In the genomic region with DNA sequence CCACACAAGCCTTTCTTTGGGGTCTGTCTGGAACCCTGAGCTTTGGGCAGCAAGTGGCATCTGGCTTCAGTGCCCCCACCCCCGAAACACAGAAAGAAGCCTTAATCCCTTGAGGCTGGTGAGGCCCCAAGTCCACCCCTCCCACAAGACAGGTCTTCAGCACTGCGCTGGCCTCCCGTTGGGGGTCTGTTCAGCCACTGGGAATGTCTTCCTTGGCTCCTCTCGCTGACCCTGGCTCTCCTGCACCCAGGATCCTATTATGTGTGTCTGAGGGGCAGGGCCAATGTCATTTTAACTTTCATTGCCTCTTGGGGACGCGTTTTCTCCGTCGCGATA, we compare ENCODE assay signal across 8 cellular contexts. TPM values are rescaled to one million over a fixed set of nuclear protein-coding genes. Genes with fewer than 3 reads are reported as not detected.
A peak's percentile ranks its signal among the peaks of the same experiment; 100 is the strongest.
DNase-seq lines count a peak whose midpoint lies in the region; ATAC-seq lines count a peak whose summit lies in the region.

No MANE protein-coding gene starts in this region.

- peaks cover 3 to 16% of the 10 kb centered on the region in 2 donors for H3K36me3 Mint-ChIP-seq in activated naive CD4-positive, alpha-beta T cell treated with anti-CD3 and anti-CD28 coated beads, Interleukin-2, amount 50 U/mL, for 72 hours
- peaks cover 23 to 29% of the 10 kb centered on the region in 2 donors for H3K36me3 Mint-ChIP-seq in stimulated activated naive B cell treated with anti-CD40 and anti-IgM and Interleukin-4, amounts not matched to agents 10 μg/mL and 1 μg/mL and 100 μg/mL, for 72 hours

- peak overlapping the region; percentile 81 to 85 for H3K4me3 Mint-ChIP-seq in stimulated activated naive B cell treated with anti-CD40 and anti-IgM and Interleukin-4, amounts not matched to agents 10 μg/mL and 1 μg/mL and 100 μg/mL, for 72 hours

- peak; percentile 49 for DNase-seq in NCI-H82 (lab: John Stamatoyannopoulos, UW)
- no peak for DNase-seq in NCI-H82 treated with DMSO at 0.1 percent for 48 hours (lab: John Stamatoyannopoulos, UW; ENCODE audit: unreplicated experiment)
- DNase-seq in activated naive CD4-positive, alpha-beta T cell treated with anti-CD3 and anti-CD28 coated beads, Interleukin-2, amount 50 U/mL, for 72 hours (ENCODE audit: low spot score in 2 of 2), result no peak
- peak; percentile 17 for DNase-seq in iPS-NIHi7 (ENCODE audit: extremely low spot score)
- no peak for DNase-seq in stimulated activated naive B cell treated with anti-CD40 and anti-IgM and Interleukin-4, amounts not matched to agents 10 μg/mL and 1 μg/mL and 100 μg/mL, for 72 hours
- no peak for DNase-seq in NK-92 treated with Interleukin-12 subunit alpha and Interleukin-12 subunit beta, amount 100 ng/mL, for 24 hours (lab: John Stamatoyannopoulos, UW)
- DNase-seq in glomerular visceral epithelial cell (ENCODE audit: extremely low spot score), result no peak
- no peak for DNase-seq in NCI-H2107 treated with DMSO at 0.1 percent for 48 hours (lab: John Stamatoyannopoulos, UW; ENCODE audit: unreplicated experiment)

- peak overlapping the region; percentile 85 to 95 for H3K27ac Mint-ChIP-seq in activated naive CD4-positive, alpha-beta T cell treated with anti-CD3 and anti-CD28 coated beads, Interleukin-2, amount 50 U/mL, for 72 hours
- no peak overlapping the region for H3K27ac Mint-ChIP-seq in stimulated activated naive B cell treated with anti-CD40 and anti-IgM and Interleukin-4, amounts not matched to agents 10 μg/mL and 1 μg/mL and 100 μg/mL, for 72 hours

- peaks cover 22 to 23% of the 10 kb centered on the region in 2 donors for H3K4me1 Mint-ChIP-seq in stimulated activated naive B cell treated with anti-CD40 and anti-IgM and Interleukin-4, amounts not matched to agents 10 μg/mL and 1 μg/mL and 100 μg/mL, for 72 hours

- peaks cover 28 to 29% of the 10 kb centered on the region in 2 donors for H3K27me3 Mint-ChIP-seq in stimulated activated naive B cell treated with anti-CD40 and anti-IgM and Interleukin-4, amounts not matched to agents 10 μg/mL and 1 μg/mL and 100 μg/mL, for 72 hours

- H3K9me3 Mint-ChIP-seq in activated naive CD4-positive, alpha-beta T cell treated with anti-CD3 and anti-CD28 coated beads, Interleukin-2, amount 50 U/mL, for 72 hours, result no peaks in the 10 kb centered on the region
- no peaks in the 10 kb centered on the region for H3K9me3 Mint-ChIP-seq in stimulated activated naive B cell treated with anti-CD40 and anti-IgM and Interleukin-4, amounts not matched to agents 10 μg/mL and 1 μg/mL and 100 μg/mL, for 72 hours

- ATAC-seq in activated naive CD4-positive, alpha-beta T cell treated with anti-CD3 and anti-CD28 coated beads, Interleukin-2, amount 50 U/mL, for 72 hours, result no peak
- ATAC-seq in stimulated activated naive B cell treated with anti-CD40 and anti-IgM and Interleukin-4, amounts not matched to agents 10 μg/mL and 1 μg/mL and 100 μg/mL, for 72 hours (replicated peaks), result no peak

RNA-seq across cellular contexts. Expression of gene ATP8B2, which starts 26.9 kb away (rescaled TPM):
- total RNA-seq in activated naive CD4-positive, alpha-beta T cell treated with anti-CD3 and anti-CD28 coated beads, Interleukin-2, amount 50 U/mL, for 72 hours, result 10 to 100 TPM; 48.0 to 56.1 TPM

RNA-seq across cellular contexts. Expression of gene AQP10, which starts 31.3 kb away (rescaled TPM):
- not detected for total RNA-seq in activated naive CD4-positive, alpha-beta T cell treated with anti-CD3 and anti-CD28 coated beads, Interleukin-2, amount 50 U/mL, for 72 hours

RNA-seq across cellular contexts. Expression of gene IL6R, which starts 52.9 kb away (rescaled TPM):
- total RNA-seq in activated naive CD4-positive, alpha-beta T cell treated with anti-CD3 and anti-CD28 coated beads, Interleukin-2, amount 50 U/mL, for 72 hours, result 1 to 10 TPM; 6.7 to 8.5 TPM

Comparison
In these comparisons a context has a peak if more than half of its experiments do, and no peak if none do; other contexts are left out.
1. DNase-seq: peak in NCI-H82 (single experiment) and iPS-NIHi7 (single experiment); none in NCI-H82 treated with DMSO at 0.1 percent for 48 hours (single experiment), activated naive CD4-positive, alpha-beta T cell treated with anti-CD3 and anti-CD28 coated beads, Interleukin-2, amount 50 U/mL, for 72 hours (0 of 2), stimulated activated naive B cell treated with anti-CD40 and anti-IgM and Interleukin-4, amounts not matched to agents 10 μg/mL and 1 μg/mL and 100 μg/mL, for 72 hours (single experiment), NK-92 treated with Interleukin-12 subunit alpha and Interleukin-12 subunit beta, amount 100 ng/mL, for 24 hours (single experiment), glomerular visceral epithelial cell (single experiment) and NCI-H2107 treated with DMSO at 0.1 percent for 48 hours (single experiment).